Comparison of ENCODE assay signal across 25 cellular contexts in the genomic region with DNA sequence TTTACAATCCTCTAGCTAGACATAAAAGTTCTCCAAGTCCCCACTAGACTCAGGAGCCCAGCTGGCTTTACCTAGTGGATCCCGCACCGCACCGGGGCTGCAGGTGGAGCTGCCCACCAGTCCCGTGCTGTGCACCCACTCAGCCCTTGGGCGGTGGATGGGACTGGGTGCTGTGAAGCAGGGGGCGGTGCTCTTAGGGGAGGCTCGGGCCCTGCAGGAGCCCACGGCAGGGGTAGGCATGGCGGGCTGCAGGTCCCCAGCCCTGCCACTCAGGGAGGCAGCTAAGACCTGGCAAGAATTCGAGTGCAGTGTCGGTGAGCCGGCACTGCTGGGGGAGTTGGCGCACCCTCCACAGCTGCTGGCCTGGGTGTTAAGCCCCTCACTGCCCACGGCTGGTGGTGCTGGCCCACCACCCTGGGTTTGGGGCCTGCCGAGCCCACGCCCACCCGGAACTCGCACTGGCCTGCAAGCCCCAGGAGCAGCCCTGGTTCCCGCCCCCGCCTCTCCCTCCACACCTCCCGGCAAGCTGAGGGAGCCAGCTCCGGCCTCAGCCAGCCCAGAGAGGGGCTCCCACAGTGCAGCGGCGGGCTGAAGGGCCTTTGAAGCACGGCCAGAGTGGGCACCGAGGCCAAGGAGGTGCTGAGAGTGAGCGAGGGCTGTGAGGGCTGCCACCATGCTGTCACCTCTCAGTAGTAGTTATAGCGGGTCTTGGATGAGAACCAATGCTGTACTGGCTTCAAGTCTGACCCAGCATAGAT.
"Had no signal": no experiment of that assay in that cellular context is flagged by ENCODE, and none has a peak within 500 bp of the region (broad histone marks: within the 10 kb centered on the region; RNA-seq: fewer than 3 reads in every experiment).

No MANE protein-coding gene starts in this region.

- ATAC-seq: esophagus mucosa; gastrocnemius medialis; left cardiac atrium; left lung; lower lobe of right lung; naive thymus-derived CD8-positive, alpha-beta T cell; pancreas; stimulated activated effector memory CD8-positive, alpha-beta T cell treated with anti-CD3 and anti-CD28 coated beads, Interleukin-12 subunit alpha, Interleukin-12 subunit beta, amount 100 ng/mL, for 72 hours had no signal

- H3K4me3 ChIP-seq: gastrocnemius medialis, left lung, lower lobe of right lung, pancreas, right lobe of liver, smooth muscle cell, suprapubic skin, transverse colon, vagina had no signal

- H3K4me1 ChIP-seq: gastrocnemius medialis, left lung, lower lobe of right lung, pancreas, right lobe of liver, suprapubic skin, transverse colon, vagina had no signal

- H3K4me1 Mint-ChIP-seq: endodermal cell; nephron progenitor cell; stimulated activated effector memory CD8-positive, alpha-beta T cell treated with anti-CD3 and anti-CD28 coated beads, Interleukin-12 subunit alpha, Interleukin-12 subunit beta, amount 100 ng/mL, for 72 hours had no signal

- H3K27ac Mint-ChIP-seq: dendritic cell treated with granulocyte-macrophage colony-stimulating factor and Interleukin-4, amounts not matched to agents 40 ng/mL and 50 ng/mL, for 4 days; endodermal cell; naive thymus-derived CD8-positive, alpha-beta T cell; nephron progenitor cell; progenitor cell of endocrine pancreas; stimulated activated effector memory CD8-positive, alpha-beta T cell treated with anti-CD3 and anti-CD28 coated beads, Interleukin-12 subunit alpha, Interleukin-12 subunit beta, amount 100 ng/mL, for 72 hours; stimulated activated naive CD8-positive, alpha-beta T cell treated with anti-CD3 and anti-CD28 coated beads, Interleukin-15, Interleukin-2, amounts not matched to agents 100 ng/mL and 50 ng/mL, for 24 hours had no signal

- H3K36me3 Mint-ChIP-seq: naive thymus-derived CD8-positive, alpha-beta T cell; stimulated activated effector memory CD8-positive, alpha-beta T cell treated with anti-CD3 and anti-CD28 coated beads, Interleukin-12 subunit alpha, Interleukin-12 subunit beta, amount 100 ng/mL, for 72 hours had no signal

- H3K27me3 Mint-ChIP-seq: dendritic cell treated with granulocyte-macrophage colony-stimulating factor and Interleukin-4, amounts not matched to agents 40 ng/mL and 50 ng/mL, for 4 days; naive thymus-derived CD8-positive, alpha-beta T cell; progenitor cell of endocrine pancreas; stimulated activated naive CD8-positive, alpha-beta T cell treated with anti-CD3 and anti-CD28 coated beads, Interleukin-15, Interleukin-2, amounts not matched to agents 100 ng/mL and 50 ng/mL, for 24 hours had no signal

- H3K4me2 ChIP-seq: smooth muscle cell had no signal

- DNase-seq: effector CD8-positive, alpha-beta T cell; endodermal cell; foreskin fibroblast; gastrocnemius medialis; head of caudate nucleus; left cardiac atrium; lower lobe of right lung; naive thymus-derived CD8-positive, alpha-beta T cell; nephron progenitor cell; occipital lobe; right lobe of liver; stimulated activated CD4-positive, alpha-beta T cell treated with anti-CD3 and anti-CD28 coated beads, Interleukin-2, amount 100 ng/mL, for 24 hours; stimulated activated CD4-positive, alpha-beta T cell treated with anti-CD3 and anti-CD28 coated beads, Interleukin-4, amount 100 ng/mL, for 24 hours; transverse colon had no signal

- H3K36me3 ChIP-seq: gastrocnemius medialis, left lung, lower lobe of right lung, pancreas, right lobe of liver, suprapubic skin, transverse colon, vagina had no signal

- H3K27ac ChIP-seq: epithelial cell of prostate, gastrocnemius medialis, left lung, lower lobe of right lung, pancreas, right lobe of liver, suprapubic skin, transverse colon, vagina had no signal

- H3K27me3 ChIP-seq: gastrocnemius medialis, left lung, pancreas, right lobe of liver, suprapubic skin, transverse colon, vagina had no signal

- H3K9me3 ChIP-seq: gastrocnemius medialis, lower lobe of right lung, pancreas, right lobe of liver, suprapubic skin, transverse colon, vagina had no signal

- H3K4me3 Mint-ChIP-seq: dendritic cell treated with granulocyte-macrophage colony-stimulating factor and Interleukin-4, amounts not matched to agents 40 ng/mL and 50 ng/mL, for 4 days; endodermal cell; naive thymus-derived CD8-positive, alpha-beta T cell; nephron progenitor cell; stimulated activated effector memory CD8-positive, alpha-beta T cell treated with anti-CD3 and anti-CD28 coated beads, Interleukin-12 subunit alpha, Interleukin-12 subunit beta, amount 100 ng/mL, for 72 hours; stimulated activated naive CD8-positive, alpha-beta T cell treated with anti-CD3 and anti-CD28 coated beads, Interleukin-15, Interleukin-2, amounts not matched to agents 100 ng/mL and 50 ng/mL, for 24 hours had no signal
